ENCODE assay signal across 13 cellular contexts in the genomic region with DNA sequence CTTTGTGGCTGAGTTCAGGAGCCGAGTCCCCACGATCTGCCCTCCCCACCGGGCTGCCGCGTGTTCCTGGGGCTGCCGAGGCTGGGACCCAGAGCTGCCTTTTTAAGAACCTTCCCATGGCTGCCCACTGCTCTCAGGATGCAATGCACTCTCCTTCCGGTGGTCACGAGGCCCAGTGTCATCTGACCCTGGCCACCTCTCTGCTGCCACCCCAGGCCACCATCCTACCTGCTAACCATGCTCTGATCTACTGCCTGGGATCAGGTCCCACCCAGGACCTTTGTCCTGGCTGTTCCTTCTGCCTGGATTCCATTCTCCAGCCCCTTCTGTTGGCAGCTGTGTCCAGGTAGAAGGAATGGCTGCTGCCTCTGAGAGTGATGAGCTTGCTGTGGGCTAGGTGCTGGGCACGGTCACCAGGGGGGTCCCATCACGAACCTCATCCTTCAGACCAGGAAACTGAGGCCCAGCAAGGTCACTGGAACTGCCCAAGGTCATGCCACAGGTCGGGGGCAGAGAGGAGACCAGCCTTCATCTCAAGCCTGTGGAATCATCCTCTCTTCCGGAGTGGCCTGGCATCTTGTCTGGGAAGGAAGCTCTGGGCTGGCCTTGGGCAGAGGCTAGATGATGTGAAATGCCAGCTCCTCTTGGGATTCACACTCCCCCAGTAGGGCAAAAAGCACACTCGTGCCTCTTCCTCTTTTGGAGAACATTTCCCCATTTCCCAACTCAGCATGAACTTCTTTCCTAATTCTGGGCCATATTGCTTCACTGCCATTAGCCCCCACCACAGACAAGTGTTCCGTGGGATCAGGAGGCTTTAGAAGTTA. TPM values are rescaled to one million over a fixed set of nuclear protein-coding genes. Genes with fewer than 3 reads are reported as not detected.
A peak's percentile ranks its signal among the peaks of the same experiment; 100 is the strongest.
DNase-seq lines count a peak whose midpoint lies in the region; ATAC-seq, FAIRE-seq and TF ChIP-seq lines count a peak whose summit lies in the region.
"Had no signal": no experiment of that assay in that cellular context is flagged by ENCODE, and none has a peak within 500 bp of the region (broad histone marks: within the 10 kb centered on the region; RNA-seq: fewer than 3 reads in every experiment).

No MANE protein-coding gene starts in this region.

- H3K4me1 ChIP-seq in H1 (replicated peaks in 1 of 4; ENCODE audit: control insufficient read depth in 3 of 4, insufficient read depth in 4 of 4, low read length in 3 of 4) (peaks cover 0 to 2% (median 0%) of the 10 kb centered on the region in 4 experiments; a peak in 1 of 7 replicates), muscle layer of colon (ENCODE audit: insufficient read depth, low read length) (peaks cover 59% of the 10 kb centered on the region), thyroid gland (peaks cover 11 to 32% of the 10 kb centered on the region in 2 donors), GM23338 (ENCODE audit: insufficient read depth) (no peaks in the 10 kb centered on the region)

- ATAC-seq in HG02623 (IDR thresholded peaks at IDR 0.05; ENCODE audit: unreplicated experiment): no peak
- no peak for ATAC-seq in HG03378 (IDR thresholded peaks at IDR 0.05; ENCODE audit: unreplicated experiment)
- ATAC-seq in HG03460 (IDR thresholded peaks at IDR 0.05; ENCODE audit: unreplicated experiment): no peak
- no peak for ATAC-seq in GM23338

- no peak for TF ChIP-seq CTCF in H1 (IDR thresholded peaks at IDR 0.05; ENCODE audit: control extremely low read depth in 1 of 3, insufficient read depth in 1 of 3, low read depth in 1 of 3, low read length in 3 of 3)
- TF ChIP-seq CTCF in thyroid gland (IDR thresholded peaks at IDR 0.05): no peak
- TF ChIP-seq CTCF in GM23338 (conservative IDR thresholded peaks at IDR 0.05; ENCODE audit: low read depth in 2 of 2): no peak

- no peak overlapping the region for H2BK5ac ChIP-seq in H1 (ENCODE audit: low read depth, low read length)

- no peak overlapping the region for H3K4me3 Mint-ChIP-seq in GM23338
- H3K4me3 Mint-ChIP-seq: activated naive CD8-positive, alpha-beta T cell had no signal

- H3K27me3 ChIP-seq in H1 (replicated peaks in 1 of 4; ENCODE audit: control insufficient read depth in 3 of 4, extremely low read depth in 1 of 4, insufficient read depth in 3 of 4, low read length in 3 of 4) (peaks cover 0 to 2% (median 0%) of the 10 kb centered on the region in 4 experiments; a peak in 2 of 7 replicates), muscle layer of colon (ENCODE audit: control insufficient read depth in 1 of 2, insufficient read depth in 2 of 2, low read length in 2 of 2) (no peaks in the 10 kb centered on the region), thyroid gland (no peaks in the 10 kb centered on the region), GM23338 (ENCODE audit: insufficient read depth) (no peaks in the 10 kb centered on the region)

- peaks cover 14% of the 10 kb centered on the region for H3K4me1 Mint-ChIP-seq in GM23338

- peaks cover 1% of the 10 kb centered on the region; the same call in 1 of the 2 replicates for H3K23me2 ChIP-seq in H1 (ENCODE audit: low read depth, low read length)

- POLR2A ChIA-PET in H1 (lab: Charles Lee; ENCODE audit: partially characterized antibody): no interaction called here

- H2BK15ac ChIP-seq in H1 (ENCODE audit: low read length): no peak overlapping the region

- H4K8ac ChIP-seq in H1 (ENCODE audit: extremely low read depth, insufficient read depth, low read length): no peak overlapping the region

- peaks cover 27% of the 10 kb centered on the region for H3K27me3 Mint-ChIP-seq in GM23338 (ENCODE audit: insufficient read depth, low read depth, poor library complexity)

- no peak overlapping the region for H2BK120ac ChIP-seq in H1 (replicated peaks; ENCODE audit: low read depth, low read length)

- FAIRE-seq in H1 (lab: Jason Lieb, UNC): no peak

- no peak overlapping the region for H4K5ac ChIP-seq in H1 (ENCODE audit: insufficient read length, low read depth, low read length)

- intact Hi-C loops in thyroid gland (cut with DNase I): no loop called here

- H3K18ac ChIP-seq in H1 (ENCODE audit: extremely low read depth, low read length): no peak overlapping the region

- no peak overlapping the region for H2BK20ac ChIP-seq in H1 (ENCODE audit: low read length)

- no peak overlapping the region for H3K14ac ChIP-seq in H1 (ENCODE audit: insufficient read length)

- H3F3A ChIP-seq in GM23338 (replicated peaks; ENCODE audit: low read depth): no peaks in the 10 kb centered on the region

- no peak overlapping the region for H2AFZ ChIP-seq in H1 (ENCODE audit: low read length)
- no peak overlapping the region for H2AFZ ChIP-seq in GM23338

- H4K91ac ChIP-seq in H1 (replicated peaks; ENCODE audit: insufficient read length, low read length): no peak overlapping the region

- no peak overlapping the region for H3K4ac ChIP-seq in H1 (replicated peaks; ENCODE audit: insufficient read length, low read depth, low read length)

- H3K9ac ChIP-seq in H1 (replicated peaks in 1 of 4; ENCODE audit: extremely low read depth in 1 of 4, low read depth in 3 of 4, low read length in 3 of 4): no peak overlapping the region
- H3K9ac ChIP-seq in muscle layer of colon (ENCODE audit: low read length): no peak overlapping the region

- H3K9me3 Mint-ChIP-seq in GM23338: no peaks in the 10 kb centered on the region

- DNase-seq in MV-4-11 (lab: John Stamatoyannopoulos, UW) (peak; percentile 74), H1 (ENCODE audit: low read depth in 1 of 2, low spot score in 2 of 2) (no peak), thyroid gland (no peak), GM23338 (ENCODE audit: low spot score) (no peak)
- DNase-seq: NCI-H510A treated with DMSO at 0.1 percent for 48 hours, SHP77 had no signal

- H3K9me3 ChIP-seq in H1 (ENCODE audit: insufficient read depth in 2 of 2, low read depth in 1 of 2, low read length in 1 of 2) (no peaks in the 10 kb centered on the region), muscle layer of colon (ENCODE audit: low read length) (no peaks in the 10 kb centered on the region), thyroid gland (no peaks in the 10 kb centered on the region)

- 0 out of 2 replicates have a peak overlapping the region, but pooled peaks have one; percentile 3 for H2BK12ac ChIP-seq in H1 (ENCODE audit: low read depth, low read length)

- no peak overlapping the region for H2AK5ac ChIP-seq in H1 (ENCODE audit: low read depth, low read length)

- H3K79me2 ChIP-seq in H1 (ENCODE audit: control insufficient read depth in 1 of 2, insufficient read depth in 2 of 2, low read length in 2 of 2) (no peaks in the 10 kb centered on the region), GM23338 (replicated peaks; ENCODE audit: insufficient read depth) (no peaks in the 10 kb centered on the region)

- CTCF ChIA-PET in H1 (lab: Charles Lee; ENCODE audit: partially characterized antibody): interaction anchor here (0.8 to 5.6 kb wide), 15 partner anchors 9 to 618 kb away, joined by 3 to 55 read pairs (median 5); no protein-coding TSS in a partner anchor

- no peaks in the 10 kb centered on the region for H3K9me2 ChIP-seq in GM23338 (ENCODE audit: insufficient read depth)

- H3K4me3 ChIP-seq in H1 (ENCODE audit: extremely low read depth in 1 of 4, insufficient read depth in 2 of 4, low read depth in 3 of 4, low read length in 4 of 4) (no peak overlapping the region), muscle layer of colon (ENCODE audit: low read depth in 1 of 2, low read length in 2 of 2) (no peak overlapping the region), thyroid gland (replicated peaks in 1 of 3) (no peak overlapping the region), GM23338 (no peak overlapping the region)

- H3K36me3 Mint-ChIP-seq in GM23338 (ENCODE audit: low read depth): no peaks in the 10 kb centered on the region
- H3K36me3 Mint-ChIP-seq: activated naive CD8-positive, alpha-beta T cell had no signal

- no peak overlapping the region for H3K56ac ChIP-seq in H1 (replicated peaks; ENCODE audit: insufficient read length, low read depth, low read length)

- H3K27ac ChIP-seq in H1 (ENCODE audit: low read depth, low read length) (no peak overlapping the region), muscle layer of colon (ENCODE audit: low read depth, low read length) (peak overlapping the region; percentile 64), thyroid gland (peak overlapping the region in 2 of 3 donors; percentile 55 to 72), GM23338 (ENCODE audit: low read depth) (no peak overlapping the region)

- no peak for TF ChIP-seq EP300 in H1 (IDR thresholded peaks at IDR 0.05; ENCODE audit: borderline replicate concordance in 1 of 2, low read depth in 2 of 2, low read length in 2 of 2)

- no peak overlapping the region for H3K27ac Mint-ChIP-seq in GM23338
- H3K27ac Mint-ChIP-seq: activated naive CD8-positive, alpha-beta T cell had no signal

- TF ChIP-seq POLR2A in H1 (IDR thresholded peaks at IDR 0.05; ENCODE audit: control extremely low read depth in 1 of 2, low read depth in 2 of 2, low read length in 2 of 2) (no peak), thyroid gland (IDR thresholded peaks at IDR 0.05) (no peak)

- H4K20me1 ChIP-seq in H1 (replicated peaks in 1 of 2; ENCODE audit: control insufficient read depth in 1 of 2, insufficient read depth in 2 of 2, low read length in 2 of 2) (no peaks in the 10 kb centered on the region), GM23338 (replicated peaks; ENCODE audit: insufficient read depth) (no peaks in the 10 kb centered on the region)

- H3K23ac ChIP-seq in H1 (ENCODE audit: insufficient read length): no peak overlapping the region

- WGBS in H1 (ENCODE audit: extremely low coverage in 1 of 2, insufficient coverage in 1 of 2, insufficient read length in 1 of 2, insufficient replicate concordance in 2 of 2, low coverage in 1 of 2, low lambda C conversion rate in 2 of 2, missing lambda C conversion rate in 1 of 2), 2 experiments: 85% methylated on average over 14 of the region's 14 CpGs; no CpG with 5 or more reads in 1 of the 2 experiments
- 87 to 88% methylated on average over 10 to 12 of the region's 14 CpGs for WGBS in thyroid gland, 2 donors

- TF ChIP-seq RAD21 in H1 (IDR thresholded peaks at IDR 0.05 in 1 of 2, conservative IDR thresholded peaks at IDR 0.05 in 1 of 2; ENCODE audit: low read depth in 2 of 2, low read length in 2 of 2): no peak

- H3K4me2 ChIP-seq in H1 (ENCODE audit: insufficient read depth in 1 of 2, low read depth in 2 of 2, low read length in 2 of 2): no peak overlapping the region
- no peak overlapping the region for H3K4me2 ChIP-seq in GM23338

- H3K36me3 ChIP-seq in H1 (ENCODE audit: control insufficient read depth in 2 of 4, insufficient read depth in 4 of 4, low read length in 3 of 4) (no peaks in the 10 kb centered on the region), muscle layer of colon (ENCODE audit: insufficient read depth, low read length) (no peaks in the 10 kb centered on the region), thyroid gland (no peaks in the 10 kb centered on the region), GM23338 (ENCODE audit: insufficient read depth) (no peaks in the 10 kb centered on the region)

- H3K79me1 ChIP-seq in H1 (ENCODE audit: low read depth, low read length): no peaks in the 10 kb centered on the region

RNA-seq across cellular contexts. Expression of gene PCK1, which starts 20.5 kb away (rescaled TPM):
- total RNA-seq in H1 (2021; fragmentation: NEBNext Ultra II Directional; extraction: Animal tissue kit (Norgen Biotek cat#: 25700)): not detected in 2 replicates
- polyA plus RNA-seq in H1 (2011; rRNA removed): not detected in 2 replicates
- 0.05 TPM for polyA plus RNA-seq in H1 (2011; cell fraction: cytosol; rRNA removed)
- 0.09 TPM for polyA plus RNA-seq in H1 (2011; cell fraction: nucleus; rRNA removed)
- polyA plus RNA-seq in H1 (2012, experiment 1 of 2): not detected in 4 replicates
- not detected for polyA plus RNA-seq in H1 (2012, experiment 2 of 2)
- polyA plus RNA-seq in H1 (2013, experiment 1 of 2): not detected
- not detected for polyA plus RNA-seq in H1 (2013, experiment 2 of 2)
- not detected in 2 replicates for polyA minus RNA-seq in H1 (2011; rRNA and poly(A)+ RNA removed)
- not detected for polyA minus RNA-seq in H1 (2011; cell fraction: cytosol; rRNA and poly(A)+ RNA removed)
- not detected for polyA minus RNA-seq in H1 (2011; cell fraction: nucleus; rRNA and poly(A)+ RNA removed)
- 1 to 10 TPM in 3 of 4 donors, under 1 TPM in 1; 0.56 to 3.4 (median 2.2) TPM for total RNA-seq in thyroid gland
- total RNA-seq in GM23338 (2014; rRNA removed; shearing (Covaris generic)): not detected in 2 replicates
- polyA plus RNA-seq in GM23338 (2016; fragmentation: Nextera tagmentation; extraction: Ambion mirVana): not detected in 2 replicates
- polyA plus RNA-seq: CD14-positive monocyte had no signal

RNA-seq across cellular contexts. Expression of gene ZBP1, which starts 38.8 kb away (rescaled TPM):
- total RNA-seq in H1 (2021; fragmentation: NEBNext Ultra II Directional; extraction: Animal tissue kit (Norgen Biotek cat#: 25700)): not detected in 2 replicates
- polyA plus RNA-seq in H1 (2011; rRNA removed): not detected in 2 replicates
- polyA plus RNA-seq in H1 (2011; cell fraction: cytosol; rRNA removed): not detected
- not detected for polyA plus RNA-seq in H1 (2011; cell fraction: nucleus; rRNA removed)
- polyA plus RNA-seq in H1 (2012, experiment 1 of 2): not detected in 4 replicates
- not detected for polyA plus RNA-seq in H1 (2012, experiment 2 of 2)
- polyA plus RNA-seq in H1 (2013, experiment 1 of 2): not detected
- polyA plus RNA-seq in H1 (2013, experiment 2 of 2): not detected
- polyA minus RNA-seq in H1 (2011; rRNA and poly(A)+ RNA removed): not detected in 2 replicates
- polyA minus RNA-seq in H1 (2011; cell fraction: cytosol; rRNA and poly(A)+ RNA removed): not detected
- not detected for polyA minus RNA-seq in H1 (2011; cell fraction: nucleus; rRNA and poly(A)+ RNA removed)
- 1 to 10 TPM in 1 of 4 donors, under 1 TPM in 2, not detected in 1; 0.33 to 1.5 (median 0.34) TPM for total RNA-seq in thyroid gland
- total RNA-seq in GM23338 (2014; rRNA removed; shearing (Covaris generic)): not detected in 2 replicates
- polyA plus RNA-seq in GM23338 (2016; fragmentation: Nextera tagmentation; extraction: Ambion mirVana): not detected in 2 replicates
- total RNA-seq: kidney epithelial cell had no signal

RNA-seq across cellular contexts. Expression of gene CTCFL, which starts 56.5 kb away (rescaled TPM):
- total RNA-seq in H1 (2021; fragmentation: NEBNext Ultra II Directional; extraction: Animal tissue kit (Norgen Biotek cat#: 25700)): 0.80 and 0.82 TPM in 2 replicates
- polyA plus RNA-seq in H1 (2011; rRNA removed) (0.30 and 0.75 TPM in 2 replicates), GM23338 (2016; fragmentation: Nextera tagmentation; extraction: Ambion mirVana) (0.55 and 0.80 TPM in 2 replicates)
- 1.0 TPM for polyA plus RNA-seq in H1 (2011; cell fraction: cytosol; rRNA removed)
- polyA plus RNA-seq in H1 (2011; cell fraction: nucleus; rRNA removed): 1.0 TPM
- polyA plus RNA-seq in H1 (2012, experiment 1 of 2): 0.13 to 0.45 TPM (median 0.32 TPM) in 4 replicates
- polyA plus RNA-seq in H1 (2012, experiment 2 of 2): not detected
- 0.59 TPM for polyA plus RNA-seq in H1 (2013, experiment 1 of 2)
- polyA plus RNA-seq in H1 (2013, experiment 2 of 2): 0.48 TPM
- polyA minus RNA-seq in H1 (2011; rRNA and poly(A)+ RNA removed): 0.73 and 2.3 TPM in 2 replicates
- 2.2 TPM for polyA minus RNA-seq in H1 (2011; cell fraction: cytosol; rRNA and poly(A)+ RNA removed)
- polyA minus RNA-seq in H1 (2011; cell fraction: nucleus; rRNA and poly(A)+ RNA removed): 1.3 TPM
- under 1 TPM in 2 of 4 donors, not detected in 2; 0.13 to 0.46 TPM for total RNA-seq in thyroid gland
- 1.4 and 2.1 TPM in 2 replicates for total RNA-seq in GM23338 (2014; rRNA removed; shearing (Covaris generic))
- polyA plus RNA-seq: CD14-positive monocyte had no signal

Comparison
In these comparisons a context has a peak if more than half of its experiments do, and no peak if none do; other contexts are left out.
1. H3K27ac ChIP-seq: peak in muscle layer of colon (single experiment) and thyroid gland (2 of 3); none in H1 (single experiment) and GM23338 (single experiment).